Comparison of ENCODE assay signal across 14 cellular contexts in the genomic region with DNA sequence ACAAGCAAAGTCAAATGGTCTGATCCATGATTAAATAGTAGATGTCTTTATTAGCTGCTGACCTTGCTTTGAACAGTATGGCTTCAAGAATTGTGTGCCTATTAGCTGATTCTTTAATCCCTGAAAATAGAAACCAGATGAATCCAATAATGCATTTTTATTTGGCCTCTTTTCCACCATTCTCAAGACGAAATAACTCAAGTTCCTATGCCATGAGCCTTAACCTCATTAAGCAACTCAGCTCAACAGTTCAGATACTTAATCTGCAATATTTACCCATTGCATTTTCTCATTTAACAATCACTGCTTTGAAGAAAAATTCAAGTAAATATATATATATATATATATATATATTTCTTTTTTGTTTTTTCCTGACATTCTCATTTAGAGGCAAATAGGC.
DNase-seq lines count a peak whose midpoint lies in the region; ATAC-seq and TF ChIP-seq lines count a peak whose summit lies in the region.
"Had no signal": no experiment of that assay in that cellular context is flagged by ENCODE, and none has a peak within 500 bp of the region (broad histone marks: within the 10 kb centered on the region; RNA-seq: fewer than 3 reads in every experiment).

No MANE protein-coding gene starts in this region.

- no peaks in the 10 kb centered on the region for H3K27me3 ChIP-seq in sigmoid colon

- no peak for TF ChIP-seq POLR2A in sigmoid colon (IDR thresholded peaks at IDR 0.05)

- TF ChIP-seq EP300 in sigmoid colon (IDR thresholded peaks at IDR 0.05) = no peak

- no peak for TF ChIP-seq CTCF in fibroblast of villous mesenchyme (IDR thresholded peaks at IDR 0.05; ENCODE audit: insufficient read depth, low read depth, low read length)
- TF ChIP-seq CTCF in sigmoid colon (IDR thresholded peaks at IDR 0.05) = no peak

- no peak for ATAC-seq in HG02759 (IDR thresholded peaks at IDR 0.05; ENCODE audit: unreplicated experiment)
- ATAC-seq: K562 had no signal

- intact Hi-C loops in sigmoid colon (cut with DNase I) = no loop called here

- H3K36me3 ChIP-seq in sigmoid colon = no peaks in the 10 kb centered on the region

- WGBS in sigmoid colon, 2 donors = 75 to 78% methylated on average over 1 of the region's 1 CpG

- DNase-seq in GM04503 (ENCODE audit: low read depth) = peak; percentile 49
- peak; percentile 14 for DNase-seq in astrocyte of the hippocampus (ENCODE audit: low read depth, low spot score)
- DNase-seq in fibroblast of villous mesenchyme (ENCODE audit: low read depth) = peak; percentile 1
- DNase-seq in sigmoid colon = no peak
- DNase-seq in HT-29 (ENCODE audit: low spot score) = no peak
- no peak for DNase-seq in DMS114 treated with DMSO at 0.1 percent for 48 hours (lab: John Stamatoyannopoulos, UW; ENCODE audit: unreplicated experiment)
- DNase-seq: NCI-H1436 treated with DMSO at 0.1 percent for 48 hours, NCI-H2081 treated with DMSO at 0.1 percent for 48 hours, NCI-H2227 treated with DMSO at 0.1 percent for 48 hours, NCI-H526, OCI-M1 had no signal

- H3K27ac ChIP-seq in sigmoid colon = no peak overlapping the region
- H3K27ac ChIP-seq: HL-60 had no signal

- no peaks in the 10 kb centered on the region for H3K9me3 ChIP-seq in sigmoid colon

- H3K4me1 ChIP-seq in sigmoid colon = no peaks in the 10 kb centered on the region

- H3K4me3 ChIP-seq in fibroblast of villous mesenchyme (ENCODE audit: low read depth, low read length) = no peak overlapping the region
- no peak overlapping the region for H3K4me3 ChIP-seq in sigmoid colon
- H3K4me3 ChIP-seq: K562 had no signal

Comparison
In these comparisons a context has a peak if more than half of its experiments do, and no peak if none do; other contexts are left out.
1. DNase-seq: peak in GM04503 (single experiment), astrocyte of the hippocampus (single experiment) and fibroblast of villous mesenchyme (single experiment); none in sigmoid colon (single experiment), HT-29 (single experiment) and DMS114 treated with DMSO at 0.1 percent for 48 hours (single experiment).